9 cellular contexts compared by ENCODE assay signal in the genomic region with DNA sequence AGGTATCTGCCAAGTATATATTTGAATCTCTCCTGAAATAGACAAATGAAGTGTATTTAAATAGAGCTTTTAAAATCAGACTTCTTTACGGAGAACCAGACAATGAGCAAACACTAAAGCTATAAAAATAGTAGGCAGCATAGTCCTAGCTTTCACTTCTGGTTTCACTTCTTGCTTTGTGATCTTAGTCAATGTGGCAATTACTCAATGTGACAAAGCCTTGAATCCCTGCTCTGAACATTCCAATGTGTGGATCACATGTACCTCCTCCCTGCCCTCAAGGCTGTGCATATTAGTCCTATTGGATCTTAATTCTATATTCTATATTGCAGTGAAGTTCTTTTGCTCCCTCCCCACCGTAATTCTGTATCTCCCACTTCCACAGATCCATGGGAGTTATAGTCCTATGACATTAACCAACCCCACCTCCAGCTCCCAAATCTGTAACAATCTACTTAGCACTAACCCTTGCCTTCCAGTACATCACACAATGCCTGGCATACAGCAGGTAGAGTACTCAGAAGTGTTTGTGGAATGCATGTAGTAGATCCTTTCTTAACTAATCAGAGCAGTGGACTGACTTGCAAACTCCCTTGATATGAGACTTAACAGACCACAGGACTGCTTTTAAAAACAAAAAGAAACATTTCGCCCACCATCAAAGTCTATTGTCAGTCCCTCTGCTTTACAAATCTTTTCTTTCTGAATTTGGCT. TPM values are rescaled to one million over a fixed set of nuclear protein-coding genes. Genes with fewer than 3 reads are reported as not detected.
DNase-seq lines count a peak whose midpoint lies in the region; ATAC-seq and TF ChIP-seq lines count a peak whose summit lies in the region.
"Had no signal": no experiment of that assay in that cellular context is flagged by ENCODE, and none has a peak within 500 bp of the region (broad histone marks: within the 10 kb centered on the region; RNA-seq: fewer than 3 reads in every experiment).

No MANE protein-coding gene starts in this region.

- no peaks in the 10 kb centered on the region for H3K27me3 Mint-ChIP-seq in activated T-cell treated with anti-CD3 and anti-CD28 coated beads, Interleukin-2, amount 50 U/mL, for 72 hours (ENCODE audit: low read depth)
- H3K27me3 Mint-ChIP-seq in activated T-cell treated with anti-CD3 and anti-CD28 coated beads, Interleukin-2, amount 50 U/mL, for 24 hours: peaks cover 2% of the 10 kb centered on the region

- no peak for TF ChIP-seq CTCF in epithelial cell of esophagus (IDR thresholded peaks at IDR 0.05; ENCODE audit: insufficient read depth, low read depth, low read length, missing control alignments)

- H3K9me3 Mint-ChIP-seq in activated T-cell treated with anti-CD3 and anti-CD28 coated beads, Interleukin-2, amount 50 U/mL, for 72 hours: no peaks in the 10 kb centered on the region
- no peaks in the 10 kb centered on the region for H3K9me3 Mint-ChIP-seq in activated T-cell treated with anti-CD3 and anti-CD28 coated beads, Interleukin-2, amount 50 U/mL, for 24 hours

- H3K4me3 ChIP-seq in epithelial cell of esophagus (ENCODE audit: low read length): no peak overlapping the region
- H3K4me3 ChIP-seq: cardiac muscle cell had no signal

- H3K4me3 Mint-ChIP-seq in activated T-cell treated with anti-CD3 and anti-CD28 coated beads, Interleukin-2, amount 50 U/mL, for 72 hours: peak overlapping the region in 1 of 2 donors; percentile 63
- H3K4me3 Mint-ChIP-seq in activated T-cell treated with anti-CD3 and anti-CD28 coated beads, Interleukin-2, amount 50 U/mL, for 24 hours: no peak overlapping the region

- peak; percentile 59 to 76 for ATAC-seq in activated T-cell treated with anti-CD3 and anti-CD28 coated beads, Interleukin-2, amount 50 U/mL, for 72 hours (replicated peaks in 1 of 2)
- ATAC-seq in HG02885 (IDR thresholded peaks at IDR 0.05; ENCODE audit: poor library complexity, unreplicated experiment): peak; percentile 80

- no peak for DNase-seq in activated T-cell treated with anti-CD3 and anti-CD28 coated beads, Interleukin-2, amount 50 U/mL, for 72 hours
- DNase-seq in activated T-cell treated with anti-CD3 and anti-CD28 coated beads, Interleukin-2, amount 50 U/mL, for 24 hours: no peak
- peak; percentile 52 for DNase-seq in NOMO-1 treated with dmso at 0.1 percent for 144 hours (lab: John Stamatoyannopoulos, UW; ENCODE audit: unreplicated experiment)
- peak; percentile 93 for DNase-seq in epithelial cell of esophagus (ENCODE audit: low read depth)
- DNase-seq in pons (ENCODE audit: low spot score): peak; percentile 64
- DNase-seq in nucleus accumbens (lab: John Stamatoyannopoulos, UW): no peak
- no peak for DNase-seq in stimulated activated naive CD4-positive, alpha-beta T cell (lab: John Stamatoyannopoulos, UW)

- no peak overlapping the region for H3K27ac Mint-ChIP-seq in activated T-cell treated with anti-CD3 and anti-CD28 coated beads, Interleukin-2, amount 50 U/mL, for 72 hours
- no peak overlapping the region for H3K27ac Mint-ChIP-seq in activated T-cell treated with anti-CD3 and anti-CD28 coated beads, Interleukin-2, amount 50 U/mL, for 24 hours

- H3K4me1 Mint-ChIP-seq in activated T-cell treated with anti-CD3 and anti-CD28 coated beads, Interleukin-2, amount 50 U/mL, for 72 hours (ENCODE audit: low read depth): peaks cover 25% of the 10 kb centered on the region
- H3K4me1 Mint-ChIP-seq in activated T-cell treated with anti-CD3 and anti-CD28 coated beads, Interleukin-2, amount 50 U/mL, for 24 hours (ENCODE audit: low read depth): peaks cover 32% of the 10 kb centered on the region

- no peaks in the 10 kb centered on the region for H3K36me3 Mint-ChIP-seq in activated T-cell treated with anti-CD3 and anti-CD28 coated beads, Interleukin-2, amount 50 U/mL, for 72 hours (ENCODE audit: insufficient read depth in 2 of 2)
- H3K36me3 Mint-ChIP-seq in activated T-cell treated with anti-CD3 and anti-CD28 coated beads, Interleukin-2, amount 50 U/mL, for 24 hours (ENCODE audit: low read depth): no peaks in the 10 kb centered on the region

RNA-seq across cellular contexts. Expression of a gene that starts 24.3 kb away (rescaled TPM):
- total RNA-seq in activated T-cell treated with anti-CD3 and anti-CD28 coated beads, Interleukin-2, amount 50 U/mL, for 72 hours: not detected

Comparison
In these comparisons a context has a peak if more than half of its experiments do, and no peak if none do; other contexts are left out.
1. DNase-seq: peak in NOMO-1 treated with dmso at 0.1 percent for 144 hours (single experiment), epithelial cell of esophagus (single experiment) and pons (single experiment); none in activated T-cell treated with anti-CD3 and anti-CD28 coated beads, Interleukin-2, amount 50 U/mL, for 72 hours (0 of 2), activated T-cell treated with anti-CD3 and anti-CD28 coated beads, Interleukin-2, amount 50 U/mL, for 24 hours (single experiment), nucleus accumbens (0 of 56) and stimulated activated naive CD4-positive, alpha-beta T cell (0 of 6).